11 cellular contexts compared by ENCODE assay signal in genomic region chr14:39097159-39097558, GRCh38. TPM values are rescaled to one million over a fixed set of nuclear protein-coding genes. Genes with fewer than 3 reads are reported as not detected.
A peak's percentile ranks its signal among the peaks of the same experiment; 100 is the strongest.
DNase-seq lines count a peak whose midpoint lies in the region; ATAC-seq, FAIRE-seq and TF ChIP-seq lines count a peak whose summit lies in the region.
"Had no signal": no experiment of that assay in that cellular context is flagged by ENCODE, and none has a peak within 500 bp of the region (broad histone marks: within the 10 kb centered on the region; RNA-seq: fewer than 3 reads in every experiment).

No MANE protein-coding gene starts in this region.

- H3K4me2 ChIP-seq in endothelial cell of umbilical vein (ENCODE audit: insufficient read depth, low read length) (no peak overlapping the region), neural progenitor cell (no peak overlapping the region)

- H3K4me3 Mint-ChIP-seq in activated CD4-positive, alpha-beta T cell treated with anti-CD3 and anti-CD28 coated beads for 36 hours, result peak overlapping the region; percentile 34
- H3K4me3 Mint-ChIP-seq in neural progenitor cell, result no peak overlapping the region

- H3K27me3 Mint-ChIP-seq in activated CD4-positive, alpha-beta T cell treated with anti-CD3 and anti-CD28 coated beads for 36 hours, result no peaks in the 10 kb centered on the region
- H3K27me3 Mint-ChIP-seq in neural progenitor cell (ENCODE audit: insufficient read depth, low read depth), result no peaks in the 10 kb centered on the region

- dilution Hi-C loops in endothelial cell of umbilical vein (cut with MboI; ENCODE audit: extremely low pct_ligation_motif_present, low sequenced_read_pairs), result no loop called here

- no peak for FAIRE-seq in RCC 7860 (lab: Jason Lieb, UNC)
- FAIRE-seq in endothelial cell of umbilical vein (lab: Jason Lieb, UNC), result peak; percentile 24

- POLR2A ChIA-PET in activated CD4-positive, alpha-beta T cell treated with anti-CD3 and anti-CD28 coated beads for 36 hours (lab: Charles Lee), result interaction anchor here (0.7 to 1.3 kb wide), 2 partner anchors 17 to 73 kb away, joined by 5 to 8 read pairs; partner anchors contain the start of genes GEMIN2 and TRAPPC6B
- POLR2A ChIA-PET in endothelial cell of umbilical vein (lab: Charles Lee), result interaction anchor here (0.8 kb wide), 1 partner anchor 280 kb away, joined by 3 read pairs; no protein-coding TSS in a partner anchor

- no TSS peak for BruUV-seq in endothelial cell of umbilical vein (replicated peaks; lab: Mats Ljungman, UMichigan)

- H3F3A ChIP-seq in neural progenitor cell (ENCODE audit: low read depth), result peaks cover 1% of the 10 kb centered on the region

- H3K27ac Mint-ChIP-seq in activated CD4-positive, alpha-beta T cell treated with anti-CD3 and anti-CD28 coated beads for 36 hours, result peak overlapping the region; percentile 90
- H3K27ac Mint-ChIP-seq in neural progenitor cell, result no peak overlapping the region

- peaks cover 20% of the 10 kb centered on the region for H3K36me3 Mint-ChIP-seq in activated CD4-positive, alpha-beta T cell treated with anti-CD3 and anti-CD28 coated beads for 36 hours (ENCODE audit: low read depth)
- H3K36me3 Mint-ChIP-seq in neural progenitor cell, result peaks cover 15% of the 10 kb centered on the region

- H4K20me1 ChIP-seq in endothelial cell of umbilical vein (replicated peaks; ENCODE audit: control insufficient read depth, extremely low read depth, insufficient read depth, low read length), result no peaks in the 10 kb centered on the region
- H4K20me1 ChIP-seq in neural progenitor cell (ENCODE audit: low read depth), result peaks cover 4% of the 10 kb centered on the region

- H3K4me1 ChIP-seq in endothelial cell of umbilical vein (ENCODE audit: control insufficient read depth, extremely low read depth, insufficient read depth, low read length), result peaks cover 20% of the 10 kb centered on the region
- H3K4me1 ChIP-seq in neural progenitor cell, result no peaks in the 10 kb centered on the region

- no peaks in the 10 kb centered on the region for H3K27me3 ChIP-seq in endothelial cell of umbilical vein (ENCODE audit: control insufficient read depth in 2 of 2, insufficient read depth in 2 of 2, low read length in 2 of 2)
- H3K27me3 ChIP-seq in neural progenitor cell, result no peaks in the 10 kb centered on the region
- H3K27me3 ChIP-seq: heart right ventricle had no signal

- TF ChIP-seq CTCF in endothelial cell of umbilical vein (IDR thresholded peaks at IDR 0.05; ENCODE audit: extremely low read depth in 1 of 2, insufficient read depth in 1 of 2, low read depth in 1 of 2, low read length in 2 of 2) (no peak), neural progenitor cell (IDR thresholded peaks at IDR 0.05) (no peak)

- no peak for TF ChIP-seq POLR2A in endothelial cell of umbilical vein (IDR thresholded peaks at IDR 0.05; ENCODE audit: low read depth, low read length)

- H3K9ac ChIP-seq in endothelial cell of umbilical vein (replicated peaks; ENCODE audit: extremely low read depth, insufficient read depth, low read length), result no peak overlapping the region
- H3K9ac ChIP-seq in neural progenitor cell, result no peak overlapping the region

- H2AFZ ChIP-seq in endothelial cell of umbilical vein (ENCODE audit: low read depth, low read length) (no peak overlapping the region), neural progenitor cell (replicated peaks) (no peak overlapping the region)

- intact Hi-C loops in activated CD4-positive, alpha-beta T cell treated with anti-CD3 and anti-CD28 coated beads for 36 hours (cut with DNase I, micrococcal nuclease), result no loop called here
- intact Hi-C loops in endothelial cell of umbilical vein (cut with micrococcal nuclease), result no loop called here

- H3K9me3 ChIP-seq in endothelial cell of umbilical vein (replicated peaks; ENCODE audit: control insufficient read depth, insufficient read depth, low read length) (no peaks in the 10 kb centered on the region), neural progenitor cell (ENCODE audit: low read depth) (no peaks in the 10 kb centered on the region)
- H3K9me3 ChIP-seq: heart right ventricle had no signal

- peaks cover 72% of the 10 kb centered on the region for H3K79me2 ChIP-seq in endothelial cell of umbilical vein (ENCODE audit: control insufficient read depth, insufficient read depth, low read length)
- H3K79me2 ChIP-seq in neural progenitor cell (ENCODE audit: low read depth), result peaks cover 70% of the 10 kb centered on the region

- DNase-seq in activated CD4-positive, alpha-beta T cell treated with anti-CD3 and anti-CD28 coated beads for 36 hours, result peak; percentile 53
- no peak for DNase-seq in activated CD4-positive, alpha-beta T cell treated with anti-CD3 and anti-CD28 coated beads, Interleukin-2, amount 50 U/mL, for 48 hours
- DNase-seq in RCC 7860 (ENCODE audit: low spot score) (peak; percentile 22), endothelial cell of umbilical vein (ENCODE audit: low read depth, low spot score) (peak; percentile 60), neural progenitor cell (ENCODE audit: low spot score) (no peak), amniotic stem cell (lab: John Stamatoyannopoulos, UW) (no peak), DMS53 treated with DMSO at 0.1 percent for 48 hours (lab: John Stamatoyannopoulos, UW; ENCODE audit: unreplicated experiment) (no peak), NCI-H1694 treated with DMSO at 0.1 percent for 48 hours (lab: John Stamatoyannopoulos, UW) (no peak)
- DNase-seq: heart right ventricle; retina; stimulated activated naive CD4-positive, alpha-beta T cell treated with Interleukin-2 at 50 U/mL for 16 hours had no signal

- CTCF ChIA-PET in activated CD4-positive, alpha-beta T cell treated with anti-CD3 and anti-CD28 coated beads for 36 hours (lab: Charles Lee), result interaction anchor here (0.7 to 1.5 kb wide), 4 partner anchors 10 to 333 kb away, joined by 3 to 6 read pairs (median 4); partner anchors contain the start of gene GEMIN2
- CTCF ChIA-PET in endothelial cell of umbilical vein (lab: Charles Lee), result interaction anchor here (0.9 to 1.8 kb wide), 6 partner anchors 9 to 1194 kb away, joined by 3 to 9 read pairs (median 5); no protein-coding TSS in a partner anchor

- H3K4me1 Mint-ChIP-seq in activated CD4-positive, alpha-beta T cell treated with anti-CD3 and anti-CD28 coated beads for 36 hours, result peaks cover 51% of the 10 kb centered on the region
- H3K4me1 Mint-ChIP-seq in neural progenitor cell, result peaks cover 11% of the 10 kb centered on the region

- H3K36me3 ChIP-seq in endothelial cell of umbilical vein (ENCODE audit: control insufficient read depth in 2 of 2, extremely low read depth in 1 of 2, insufficient read depth in 2 of 2, low read length in 2 of 2) (peaks cover 10 to 11% of the 10 kb centered on the region in 2 experiments), neural progenitor cell (peaks cover 8% of the 10 kb centered on the region)

- no peaks in the 10 kb centered on the region for H3K9me3 Mint-ChIP-seq in activated CD4-positive, alpha-beta T cell treated with anti-CD3 and anti-CD28 coated beads for 36 hours (ENCODE audit: low read depth)
- H3K9me3 Mint-ChIP-seq in neural progenitor cell, result no peaks in the 10 kb centered on the region

- no peaks in the 10 kb centered on the region for H3K9me1 ChIP-seq in endothelial cell of umbilical vein (replicated peaks; ENCODE audit: control insufficient read depth, extremely low read depth, insufficient read depth, low read length)

- H3K4me3 ChIP-seq in endothelial cell of umbilical vein (replicated peaks in 1 of 3; ENCODE audit: insufficient read depth in 1 of 3, low read depth in 1 of 3, low read length in 3 of 3) (no peak overlapping the region), neural progenitor cell (no peak overlapping the region)
- H3K4me3 ChIP-seq: heart right ventricle had no signal

- H3K27ac ChIP-seq in endothelial cell of umbilical vein (ENCODE audit: insufficient read depth, low read depth, low read length) (no peak overlapping the region), neural progenitor cell (peak overlapping the region; percentile 37)

- ATAC-seq in activated CD4-positive, alpha-beta T cell treated with anti-CD3 and anti-CD28 coated beads for 36 hours, result peak; percentile 99

TF ChIP-seq in endothelial cell of umbilical vein, 7 proteins besides CTCF, POLR2A, EP300 and RAD21 (continues in another document):
- no peak for TF ChIP-seq FOS (IDR thresholded peaks at IDR 0.05; ENCODE audit: borderline replicate concordance, insufficient read depth, low read length)
- no peak for TF ChIP-seq MYC (IDR thresholded peaks at IDR 0.05; ENCODE audit: low read depth, low read length)
- no peak for TF ChIP-seq POLR2AphosphoS5 (IDR thresholded peaks at IDR 0.05; ENCODE audit: insufficient read depth, low read depth, low read length)
- no peak for TF ChIP-seq JUN (IDR thresholded peaks at IDR 0.05; ENCODE audit: borderline replicate concordance, insufficient read depth, insufficient read length, low read depth)
- no peak for TF ChIP-seq EZH2 (IDR thresholded peaks at IDR 0.05; ENCODE audit: borderline replicate concordance, low read depth, low read length, severe bottlenecking)

RNA-seq across cellular contexts. Expression of gene SEC23A, which starts 5.9 kb away (rescaled TPM):
- total RNA-seq in activated CD4-positive, alpha-beta T cell treated with anti-CD3 and anti-CD28 coated beads for 36 hours, result 10 to 100 TPM; 49.6 to 72.8 TPM
- total RNA-seq in endothelial cell of umbilical vein (155 and 156 TPM in 2 replicates), neural progenitor cell (ENCODE audit: low replicate concordance) (46.9 and 60.0 TPM in 2 replicates)
- 78.3 and 86.2 TPM in 2 replicates for polyA plus RNA-seq in endothelial cell of umbilical vein
- polyA plus RNA-seq in endothelial cell of umbilical vein (2011; cell fraction: cytosol; rRNA removed), result 78.5 and 90.5 TPM in 2 replicates
- polyA plus RNA-seq in endothelial cell of umbilical vein (2011; cell fraction: nucleus; rRNA removed), result 71.0 and 74.8 TPM in 2 replicates
- 116 and 118 TPM in 2 replicates for polyA plus RNA-seq in endothelial cell of umbilical vein (2012)
- 333 and 342 TPM in 2 replicates for polyA minus RNA-seq in endothelial cell of umbilical vein
- 76.4 TPM for polyA minus RNA-seq in endothelial cell of umbilical vein (2011; cell fraction: cytosol; rRNA and poly(A)+ RNA removed)
- 163 and 229 TPM in 2 replicates for polyA minus RNA-seq in endothelial cell of umbilical vein (2011; cell fraction: nucleus; rRNA and poly(A)+ RNA removed)

RNA-seq across cellular contexts. Expression of gene GEMIN2, which starts 17.0 kb away (rescaled TPM):
- 10 to 100 TPM; 23.8 to 27.6 TPM for total RNA-seq in activated CD4-positive, alpha-beta T cell treated with anti-CD3 and anti-CD28 coated beads for 36 hours
- total RNA-seq in endothelial cell of umbilical vein (19.5 and 20.0 TPM in 2 replicates), neural progenitor cell (ENCODE audit: low replicate concordance) (65.3 and 71.8 TPM in 2 replicates)
- 9.6 and 14.3 TPM in 2 replicates for polyA plus RNA-seq in endothelial cell of umbilical vein
- polyA plus RNA-seq in endothelial cell of umbilical vein (2011; cell fraction: cytosol; rRNA removed), result 21.7 and 23.3 TPM in 2 replicates
- polyA plus RNA-seq in endothelial cell of umbilical vein (2011; cell fraction: nucleus; rRNA removed), result 20.1 and 23.2 TPM in 2 replicates
- 11.4 and 15.0 TPM in 2 replicates for polyA plus RNA-seq in endothelial cell of umbilical vein (2012)
- 7.5 and 10.6 TPM in 2 replicates for polyA minus RNA-seq in endothelial cell of umbilical vein
- 12.5 TPM for polyA minus RNA-seq in endothelial cell of umbilical vein (2011; cell fraction: cytosol; rRNA and poly(A)+ RNA removed)
- 5.7 and 9.7 TPM in 2 replicates for polyA minus RNA-seq in endothelial cell of umbilical vein (2011; cell fraction: nucleus; rRNA and poly(A)+ RNA removed)

Comparison
In these comparisons a context has a peak if more than half of its experiments do, and no peak if none do; other contexts are left out.
1. DNase-seq: peak in activated CD4-positive, alpha-beta T cell treated with anti-CD3 and anti-CD28 coated beads for 36 hours (single experiment), RCC 7860 (single experiment) and endothelial cell of umbilical vein (single experiment); none in activated CD4-positive, alpha-beta T cell treated with anti-CD3 and anti-CD28 coated beads, Interleukin-2, amount 50 U/mL, for 48 hours (0 of 2), neural progenitor cell (single experiment), amniotic stem cell (single experiment), DMS53 treated with DMSO at 0.1 percent for 48 hours (single experiment) and NCI-H1694 treated with DMSO at 0.1 percent for 48 hours (single experiment).